ENCODE assay signal across 15 cellular contexts in genomic region chr13:72293206-72293605, GRCh38.
DNase-seq lines count a peak whose midpoint lies in the region; ATAC-seq and TF ChIP-seq lines count a peak whose summit lies in the region.
"Had no signal": no experiment of that assay in that cellular context is flagged by ENCODE, and none has a peak within 500 bp of the region (broad histone marks: within the 10 kb centered on the region; RNA-seq: fewer than 3 reads in every experiment).

No MANE protein-coding gene starts in this region.

- H3K4me1 Mint-ChIP-seq in nephron progenitor cell = no peaks in the 10 kb centered on the region
- H3K4me1 Mint-ChIP-seq: CD4-positive, alpha-beta memory T cell had no signal

- no peak overlapping the region for H3K4me3 Mint-ChIP-seq in nephron progenitor cell
- H3K4me3 Mint-ChIP-seq: CD4-positive, alpha-beta memory T cell had no signal

- H3K4me1 ChIP-seq in SJSA1 (replicated peaks) (peaks cover 54% of the 10 kb centered on the region), body of pancreas (no peaks in the 10 kb centered on the region)

- H3K27me3 ChIP-seq in SJSA1 (replicated peaks) (no peaks in the 10 kb centered on the region), body of pancreas (no peaks in the 10 kb centered on the region)

- no peaks in the 10 kb centered on the region; the same call in 1 of the 2 replicates for H3K9me3 ChIP-seq in SJSA1 (replicated peaks)
- no peaks in the 10 kb centered on the region for H3K9me3 ChIP-seq in body of pancreas

- H3K27ac Mint-ChIP-seq in nephron progenitor cell = no peak overlapping the region
- H3K27ac Mint-ChIP-seq: CD4-positive, alpha-beta memory T cell had no signal

- no peaks in the 10 kb centered on the region for H3K36me3 Mint-ChIP-seq in nephron progenitor cell (ENCODE audit: low read depth)
- H3K36me3 Mint-ChIP-seq: CD4-positive, alpha-beta memory T cell had no signal

- intact Hi-C loops in body of pancreas (cut with DNase I) = no loop called here

- no peak for TF ChIP-seq CTCF in fibroblast of mammary gland (conservative IDR thresholded peaks at IDR 0.05; ENCODE audit: control insufficient read depth, insufficient read depth, low read depth, low read length)
- no peak for TF ChIP-seq CTCF in nephron progenitor cell (IDR thresholded peaks at IDR 0.05)
- no peak for TF ChIP-seq CTCF in body of pancreas (IDR thresholded peaks at IDR 0.05)

- ATAC-seq in GM21360 (IDR thresholded peaks at IDR 0.05; ENCODE audit: unreplicated experiment) (no peak), body of pancreas (no peak)

- peaks cover 4% of the 10 kb centered on the region for H3K9me3 Mint-ChIP-seq in nephron progenitor cell

- H3K4me3 ChIP-seq in SJSA1 = no peak overlapping the region
- H3K4me3 ChIP-seq in fibroblast of mammary gland (ENCODE audit: control insufficient read depth, low read depth, low read length) = no peak overlapping the region
- no peak overlapping the region for H3K4me3 ChIP-seq in body of pancreas

- 60 to 70% methylated on average over 1 of the region's 1 CpG for WGBS in body of pancreas, 2 donors

- no peaks in the 10 kb centered on the region for H3K36me3 ChIP-seq in SJSA1
- H3K36me3 ChIP-seq in body of pancreas (replicated peaks in 1 of 2; ENCODE audit: insufficient read depth in 1 of 2, low read depth in 2 of 2) = no peaks in the 10 kb centered on the region

- H3K27ac ChIP-seq in SJSA1 (peak overlapping the region; percentile 91), body of pancreas (no peak overlapping the region)

- no peaks in the 10 kb centered on the region for H3K27me3 Mint-ChIP-seq in nephron progenitor cell (ENCODE audit: low read depth, poor library complexity)

- DNase-seq in A172 (ENCODE audit: low spot score) = peak; percentile 13
- DNase-seq in HT1080 (ENCODE audit: low read depth) = peak; percentile 66
- DNase-seq in SJSA1 (ENCODE audit: low read depth in 1 of 2, low spot score in 2 of 2) = no peak
- DNase-seq in fibroblast of mammary gland (ENCODE audit: low read depth) = peak; percentile 3
- DNase-seq in nephron progenitor cell = no peak
- no peak for DNase-seq in NCI-H69 (lab: John Stamatoyannopoulos, UW)
- no peak for DNase-seq in body of pancreas
- DNase-seq: CD4-positive, alpha-beta memory T cell; H7; Kasumi-1; NCI-H1417 treated with DMSO at 0.1 percent for 48 hours; NCI-H187 treated with DMSO at 0.1 percent for 48 hours; NCI-H2227 treated with DMSO at 0.1 percent for 48 hours; NCI-H524 had no signal

- no peak for TF ChIP-seq POLR2A in body of pancreas (IDR thresholded peaks at IDR 0.05)

Comparison
In these comparisons a context has a peak if more than half of its experiments do, and no peak if none do; other contexts are left out.
1. DNase-seq: peak in A172 (single experiment), HT1080 (single experiment) and fibroblast of mammary gland (single experiment); none in SJSA1 (0 of 2), nephron progenitor cell (single experiment), NCI-H69 (single experiment) and body of pancreas (0 of 4).